ENCODE assay signal across 8 cellular contexts in genomic region chr6:43687437-43688347, GRCh38. TPM values are rescaled to one million over a fixed set of nuclear protein-coding genes. Genes with fewer than 3 reads are reported as not detected.
DNase-seq lines count a peak whose midpoint lies in the region; ATAC-seq, FAIRE-seq and TF ChIP-seq lines count a peak whose summit lies in the region.

TSS of gene MRPS18A (minus strand) at chr6:43687791. CDS start at chr6:43687779, 12 bp downstream.

- peak; percentile 93 for DNase-seq in H7
- DNase-seq in M059J (ENCODE audit: low read depth), result peak; percentile 85
- peak; percentile 90 for DNase-seq in SK-N-SH
- peak; percentile 89 for DNase-seq in activated naive CD4-positive, alpha-beta T cell treated with anti-CD3 and anti-CD28 coated beads, Interleukin-2, amount 10 ng/mL, durations not matched to agents 7 days and 5 days
- peak; percentile 72 for DNase-seq in globus pallidus (ENCODE audit: low spot score)
- peak; percentile 68 for DNase-seq in omental fat pad (ENCODE audit: low spot score)

- peak; percentile 71 for FAIRE-seq in G401.6 (lab: Jason Lieb, UNC)

- peak; percentile 98 for ATAC-seq in omental fat pad (ENCODE audit: low FRiP score)

- TF ChIP-seq EP300 in SK-N-SH (IDR thresholded peaks at IDR 0.05; ENCODE audit: borderline replicate concordance in 1 of 2, low read depth in 1 of 2, low read length in 1 of 2), result peak in 1 of 2 experiments; percentile 20; a peak in 1 of 4 replicates

- H3K27ac ChIP-seq in SK-N-SH (ENCODE audit: low read depth in 2 of 2, low read length in 1 of 2) (peak within 1 kb of the TSS; percentile 44 to 67; a peak in 3 of 4 replicates), temporal lobe (ENCODE audit: low read depth, low read length) (peak within 1 kb of the TSS; percentile 42)

- TF ChIP-seq CTCF in SK-N-SH (IDR thresholded peaks at IDR 0.05) (no peak), omental fat pad (IDR thresholded peaks at IDR 0.05) (no peak)

- WGBS in SK-N-SH (ENCODE audit: low lambda C conversion rate), result 14% methylated on average over 40 of the region's 43 CpGs

- no peaks in the 10 kb centered on the region for H3K9me3 ChIP-seq in SK-N-SH

- peak within 1 kb of the TSS; percentile 87 for H3K9ac ChIP-seq in SK-N-SH

- H3K4me1 Mint-ChIP-seq in activated naive CD4-positive, alpha-beta T cell treated with anti-CD3 and anti-CD28 coated beads, Interleukin-2, amount 10 ng/mL, durations not matched to agents 7 days and 5 days, result peaks cover 46% of the 10 kb centered on the region

- no peaks in the 10 kb centered on the region for H3K9me2 ChIP-seq in SK-N-SH

- peaks cover 16% of the 10 kb centered on the region for H3K36me3 Mint-ChIP-seq in activated naive CD4-positive, alpha-beta T cell treated with anti-CD3 and anti-CD28 coated beads, Interleukin-2, amount 10 ng/mL, durations not matched to agents 7 days and 5 days

- peaks cover 48% of the 10 kb centered on the region for H3K79me2 ChIP-seq in SK-N-SH (ENCODE audit: insufficient read depth)

- H3K27ac Mint-ChIP-seq in activated naive CD4-positive, alpha-beta T cell treated with anti-CD3 and anti-CD28 coated beads, Interleukin-2, amount 10 ng/mL, durations not matched to agents 7 days and 5 days, result peak within 1 kb of the TSS; percentile 75

- H3K9me3 Mint-ChIP-seq in activated naive CD4-positive, alpha-beta T cell treated with anti-CD3 and anti-CD28 coated beads, Interleukin-2, amount 10 ng/mL, durations not matched to agents 7 days and 5 days, result no peaks in the 10 kb centered on the region

- H3K4me1 ChIP-seq in SK-N-SH (ENCODE audit: control insufficient read depth in 1 of 2, insufficient read depth in 2 of 2, low read depth in 1 of 2, low read length in 1 of 2), result peaks cover 0 to 17% of the 10 kb centered on the region in 2 experiments; a peak in 2 of 4 replicates

- peak within 1 kb of the TSS; percentile 95 for H3K4me3 Mint-ChIP-seq in activated naive CD4-positive, alpha-beta T cell treated with anti-CD3 and anti-CD28 coated beads, Interleukin-2, amount 10 ng/mL, durations not matched to agents 7 days and 5 days

- H3K4me3 ChIP-seq in H7 (ENCODE audit: insufficient read depth, low read depth, low read length), result peak within 1 kb of the TSS; percentile 79
- H3K4me3 ChIP-seq in SK-N-SH (ENCODE audit: low read depth in 2 of 2, low read length in 1 of 2), result peak within 1 kb of the TSS; percentile 82 to 98

- peaks cover 17% of the 10 kb centered on the region for H4K20me1 ChIP-seq in SK-N-SH (ENCODE audit: insufficient read depth)

- H3K4me2 ChIP-seq in SK-N-SH, result peak within 1 kb of the TSS; percentile 84

- peaks cover 10% of the 10 kb centered on the region for H3K27me3 Mint-ChIP-seq in activated naive CD4-positive, alpha-beta T cell treated with anti-CD3 and anti-CD28 coated beads, Interleukin-2, amount 10 ng/mL, durations not matched to agents 7 days and 5 days

- no peak for TF ChIP-seq RAD21 in SK-N-SH (IDR thresholded peaks at IDR 0.05; ENCODE audit: low read length)

- no peaks in the 10 kb centered on the region; the same call in 1 of the 2 replicates for H3K36me3 ChIP-seq in H7 (replicated peaks; ENCODE audit: control insufficient read depth, insufficient read depth, low read length)
- H3K36me3 ChIP-seq in SK-N-SH (replicated peaks in 1 of 2; ENCODE audit: control insufficient read depth in 1 of 2, insufficient read depth in 2 of 2, low read length in 1 of 2), result peaks cover 0 to 4% of the 10 kb centered on the region in 2 experiments

- CTCF ChIA-PET in SK-N-SH (lab: Yijun Ruan, JAX), result interaction anchor here (0.8 to 3.1 kb wide), 6 partner anchors 21 to 391 kb away, joined by 3 to 25 read pairs (median 7); partner anchors contain the start of gene VEGFA
- CTCF ChIA-PET in activated naive CD4-positive, alpha-beta T cell treated with anti-CD3 and anti-CD28 coated beads, Interleukin-2, amount 10 ng/mL, durations not matched to agents 7 days and 5 days (lab: Charles Lee), result interaction anchor here (0.8 to 2.0 kb wide), 9 partner anchors 9 to 79 kb away, joined by 3 to 12 read pairs (median 6); no protein-coding TSS in a partner anchor

- POLR2A ChIA-PET in SK-N-SH (lab: Yijun Ruan, JAX), result no interaction called here

- peak within 1 kb of the TSS; percentile 98 for H2AFZ ChIP-seq in SK-N-SH (ENCODE audit: low read depth)

- H3K27me3 ChIP-seq in H7 (ENCODE audit: control insufficient read depth, insufficient read depth, low read length) (no peaks in the 10 kb centered on the region), SK-N-SH (ENCODE audit: insufficient read depth) (no peaks in the 10 kb centered on the region)

- H3F3A ChIP-seq in SK-N-SH (replicated peaks; ENCODE audit: insufficient read depth), result no peaks in the 10 kb centered on the region

TF ChIP-seq in SK-N-SH, 30 proteins besides CTCF, POLR2A, EP300 and RAD21:
- peak; percentile 95 for TF ChIP-seq YY1 (IDR thresholded peaks at IDR 0.05; ENCODE audit: low read depth)
- peak; percentile 82; the same call in 1 of the 2 replicates for TF ChIP-seq TAF1 (IDR thresholded peaks at IDR 0.05; ENCODE audit: borderline replicate concordance, low read depth, low read length)
- TF ChIP-seq POLR2AphosphoS5 (IDR thresholded peaks at IDR 0.05; ENCODE audit: low read depth, low read length), result peak; percentile 87
- peak; percentile 96 for TF ChIP-seq GABPA (IDR thresholded peaks at IDR 0.05; ENCODE audit: low read depth)
- TF ChIP-seq PBX3 (IDR thresholded peaks at IDR 0.05), result peak; percentile 41; the same call in 1 of the 2 replicates
- no peak for TF ChIP-seq JUND (IDR thresholded peaks at IDR 0.05)
- peak; percentile 52; the same call in 1 of the 2 replicates for TF ChIP-seq MAX (IDR thresholded peaks at IDR 0.05; ENCODE audit: low read depth)
- TF ChIP-seq MXI1 (IDR thresholded peaks at IDR 0.05; ENCODE audit: low read depth, low read length), result peak; percentile 72
- TF ChIP-seq NRF1 (IDR thresholded peaks at IDR 0.05; ENCODE audit: low read depth, low read length), result no peak
- TF ChIP-seq FOSL2 (IDR thresholded peaks at IDR 0.05; ENCODE audit: borderline replicate concordance, low read depth), result 0 out of 2 replicates have a peak, but pooled peaks have one; percentile 18
- peak; percentile 71 for TF ChIP-seq ELF1 (IDR thresholded peaks at IDR 0.05)
- 0 out of 2 replicates have a peak, but pooled peaks have one; percentile 6 for TF ChIP-seq SMC3 (IDR thresholded peaks at IDR 0.05; ENCODE audit: low read depth, low read length)
- TF ChIP-seq EZH2phosphoT487 (IDR thresholded peaks at IDR 0.05; ENCODE audit: borderline replicate concordance, low read depth), result no peak
- TF ChIP-seq TCF12 (IDR thresholded peaks at IDR 0.05), result peak; percentile 19; the same call in 1 of the 2 replicates

RNA-seq across cellular contexts. Expression of gene MRPS18A, which starts in this region (rescaled TPM):
- total RNA-seq in H7 (2014; rRNA removed; shearing (Covaris generic)), result 77.3 and 102 TPM in 2 replicates
- 63.0 and 71.2 TPM in 2 replicates for total RNA-seq in M059J (2014; rRNA removed; shearing (Covaris generic))
- 56.9 and 57.0 TPM in 2 replicates for polyA plus RNA-seq in SK-N-SH (2012; rRNA removed)
- polyA plus RNA-seq in SK-N-SH (2012; cell fraction: cytosol; rRNA removed), result 31.9 and 44.3 TPM in 2 replicates
- polyA plus RNA-seq in SK-N-SH (2012; cell fraction: nucleus; rRNA removed), result 33.1 and 37.4 TPM in 2 replicates
- total RNA-seq in omental fat pad (10 to 100 TPM; 30.3 to 54.7 (median 42.5) TPM), temporal lobe (12.3 TPM)

Comparison
In these comparisons a context has a peak if more than half of its experiments do, and no peak if none do; other contexts are left out.
1. Peak in every context shown above with its lines: DNase-seq, ATAC-seq, H3K4me3 ChIP-seq and H3K27ac ChIP-seq.